In the genomic region with DNA sequence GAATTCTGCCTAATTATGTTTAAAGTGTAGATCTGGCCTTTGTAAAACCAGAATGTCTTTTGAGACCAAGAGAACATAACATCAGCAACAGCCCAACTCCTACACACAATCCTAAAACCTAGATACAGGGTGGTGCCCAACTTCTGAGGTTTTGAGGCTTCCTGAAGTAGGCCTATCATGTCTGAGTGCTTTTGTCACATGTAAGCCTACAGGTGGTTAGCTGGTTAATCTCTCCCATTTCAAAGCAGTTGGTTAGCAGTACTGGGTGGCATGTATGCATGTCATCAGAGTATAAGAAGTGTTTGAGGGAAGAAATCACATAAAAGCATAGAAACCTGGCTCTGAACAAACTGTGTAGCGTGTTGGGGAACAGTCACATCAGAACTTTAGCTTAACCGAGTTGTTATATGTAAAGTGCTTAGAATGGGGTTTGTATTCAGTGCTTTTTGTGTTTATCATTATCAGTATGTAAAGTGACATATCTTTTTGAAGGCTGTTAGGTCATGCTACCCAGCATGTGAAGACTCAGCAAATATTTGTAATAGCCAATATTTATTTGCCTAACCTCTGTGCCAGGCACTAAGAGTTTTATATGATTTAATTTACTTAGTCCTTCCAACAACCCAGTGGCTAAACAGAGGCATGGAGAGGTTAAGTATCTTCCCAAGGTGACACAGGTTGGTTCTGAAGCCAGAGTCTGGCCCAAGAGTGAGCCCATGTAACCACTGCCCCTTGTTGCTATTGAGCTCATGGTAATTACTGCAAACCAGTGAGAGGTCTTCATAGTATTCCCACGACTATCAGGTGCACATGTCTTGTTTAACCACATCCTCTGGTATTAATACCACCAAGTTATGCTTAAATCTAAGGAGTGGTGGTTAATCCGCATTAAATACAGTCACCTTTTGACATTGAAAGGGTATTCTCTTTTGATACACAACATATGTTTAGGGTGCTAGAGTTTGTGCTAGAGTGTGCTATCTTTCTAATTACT, we compare ENCODE assay signal across 8 cellular contexts. TPM values are rescaled to one million over a fixed set of nuclear protein-coding genes. Genes with fewer than 3 reads are reported as not detected.
DNase-seq lines count a peak whose midpoint lies in the region; ATAC-seq, FAIRE-seq and TF ChIP-seq lines count a peak whose summit lies in the region.

No MANE protein-coding gene starts in this region.

- H3K9ac ChIP-seq in K562 (ENCODE audit: insufficient read depth in 1 of 2, low read depth in 2 of 2, low read length in 2 of 2): peak overlapping the region in 1 of 2 experiments; percentile 68; a peak in 3 of 4 replicates

- intact Hi-C loops in CD4-positive, alpha-beta T cell (cut with DNase I, micrococcal nuclease): loop anchor here (2.0 to 5.0 kb wide), 4 partner anchors 24 to 93 kb away; no protein-coding TSS in a partner anchor
- intact Hi-C loops in K562 (cut with micrococcal nuclease) (loop anchor here (10.0 kb wide), 1 partner anchor 56 kb away; no protein-coding TSS in a partner anchor), left lung (cut with DNase I) (no loop called here)

- peak in 9 of 10 experiments; percentile 23 to 63 (median 40) for DNase-seq in CD4-positive, alpha-beta T cell
- DNase-seq in NCI-H69 (lab: John Stamatoyannopoulos, UW): peak; percentile 6
- DNase-seq in K562 (ENCODE audit: extremely low read depth in 1 of 4, low spot score in 3 of 4): peak in 1 of 4 experiments; percentile 44
- DNase-seq in osteoblast (ENCODE audit: insufficient read length, low spot score, missing footprints): peak; percentile 35
- DNase-seq in GM13976 (ENCODE audit: low spot score): no peak
- DNase-seq in hippocampal formation (lab: John Stamatoyannopoulos, UW): no peak
- DNase-seq in left lung: no peak

- H2AFZ ChIP-seq in K562 (ENCODE audit: low read depth, low read length): no peak overlapping the region
- H2AFZ ChIP-seq in osteoblast (ENCODE audit: low read length): no peak overlapping the region

- no peak for TF ChIP-seq RAD21 in K562 (CRISPR knock-in tag; conservative IDR thresholded peaks at IDR 0.05 in 1 of 2, IDR thresholded peaks at IDR 0.05 in 1 of 2)

- no peaks in the 10 kb centered on the region for H3K9me3 Mint-ChIP-seq in CD4-positive, alpha-beta T cell

- peaks cover 54% of the 10 kb centered on the region for H3K4me1 Mint-ChIP-seq in CD4-positive, alpha-beta T cell (ENCODE audit: low read depth)

- H3K27ac Mint-ChIP-seq in CD4-positive, alpha-beta T cell: no peak overlapping the region

- no peaks in the 10 kb centered on the region for H3K27me3 ChIP-seq in CD4-positive, alpha-beta T cell (ENCODE audit: control insufficient read depth, insufficient read depth, low read length)
- H3K27me3 ChIP-seq in K562 (ENCODE audit: control insufficient read depth in 2 of 2, insufficient read depth in 2 of 2, low read length in 2 of 2) (no peaks in the 10 kb centered on the region), osteoblast (ENCODE audit: insufficient read depth, low read length) (no peaks in the 10 kb centered on the region), left lung (no peaks in the 10 kb centered on the region)

- H3K4me3 ChIP-seq in K562 (0 out of 2 replicates have a peak overlapping the region, but pooled peaks have one; percentile 92), osteoblast (ENCODE audit: insufficient read depth, low read length) (peak overlapping the region; percentile 77), left lung (peak overlapping the region in 1 of 2 donors; percentile 96)

- in situ Hi-C loops in K562 (cut with MboI): no loop called here
- in situ Hi-C loops in GM13976 (cut with MboI; ENCODE audit: low sequenced_read_pairs, unreplicated experiment): no loop called here

- no peaks in the 10 kb centered on the region for H3K9me1 ChIP-seq in K562 (ENCODE audit: control insufficient read depth, insufficient read depth, low read length)

- H3K36me3 ChIP-seq in K562 (ENCODE audit: control insufficient read depth, insufficient read depth, low read length): no peaks in the 10 kb centered on the region; the same call in 2 of the 3 replicates
- H3K36me3 ChIP-seq in osteoblast (ENCODE audit: insufficient read depth, low read length): peaks cover 4% of the 10 kb centered on the region
- no peaks in the 10 kb centered on the region for H3K36me3 ChIP-seq in left lung

- peaks cover 49% of the 10 kb centered on the region for H3K36me3 Mint-ChIP-seq in CD4-positive, alpha-beta T cell (ENCODE audit: low read depth)

- H3K4me1 ChIP-seq in K562 (replicated peaks in 1 of 2; ENCODE audit: control insufficient read depth in 2 of 2, insufficient read depth in 2 of 2, low read length in 2 of 2) (peaks cover 18 to 34% of the 10 kb centered on the region in 2 experiments), osteoblast (ENCODE audit: insufficient read depth, low read length) (peaks cover 38% of the 10 kb centered on the region), left lung (peaks cover 16 to 70% of the 10 kb centered on the region in 2 donors)

- H3K79me2 ChIP-seq in K562 (ENCODE audit: control insufficient read depth, insufficient read depth, low read length) (peaks cover 75% of the 10 kb centered on the region), osteoblast (ENCODE audit: insufficient read depth, low read length) (peaks cover 75% of the 10 kb centered on the region)

- POLR2A ChIA-PET in CD4-positive, alpha-beta T cell (lab: Charles Lee): interaction anchor here (0.6 to 3.0 kb wide), 22 partner anchors 11 to 909 kb away, joined by 3 to 27 read pairs (median 4); a partner anchor contains a TSS
- POLR2A ChIA-PET in K562 (lab: Yijun Ruan, JAX): interaction anchor here (1.3 kb wide), 1 partner anchor 22 kb away, joined by 5 read pairs; no protein-coding TSS in a partner anchor

- BruUV-seq in K562 (replicated peaks; lab: Mats Ljungman, UMichigan): no TSS peak

- WGBS in K562 (ENCODE audit: insufficient coverage, low coverage, missing lambda C conversion rate): 51% methylated on average over 4 of the region's 4 CpGs

- CTCF ChIA-PET in CD4-positive, alpha-beta T cell (lab: Charles Lee): interaction anchor here (0.6 to 3.0 kb wide), 5 partner anchors 19 to 296 kb away, joined by 3 to 9 read pairs (median 4); no protein-coding TSS in a partner anchor
- CTCF ChIA-PET in K562 (lab: Yijun Ruan, JAX; ENCODE audit: low intra/inter-chr PET ratio): no interaction called here

- no peaks in the 10 kb centered on the region for H3K27me3 Mint-ChIP-seq in CD4-positive, alpha-beta T cell

- H3K27ac ChIP-seq in CD4-positive, alpha-beta T cell (ENCODE audit: low read depth, low read length): peak overlapping the region; percentile 39
- H3K27ac ChIP-seq in K562 (ENCODE audit: extremely low read depth, low read depth, low read length) (no peak overlapping the region), osteoblast (ENCODE audit: low read depth, low read length) (no peak overlapping the region), left lung (peak overlapping the region in 1 of 2 donors; percentile 90)

- no peak for TF ChIP-seq CTCF in CD4-positive, alpha-beta T cell (IDR thresholded peaks at IDR 0.05)
- TF ChIP-seq CTCF in K562 (IDR thresholded peaks at IDR 0.05 in 2 of 3, conservative IDR thresholded peaks at IDR 0.05 in 1 of 3; ENCODE audit: insufficient read depth in 2 of 3, low read depth in 1 of 3, low read length in 3 of 3): no peak
- no peak for TF ChIP-seq CTCF in osteoblast (IDR thresholded peaks at IDR 0.05; ENCODE audit: extremely low read depth, low read depth, low read length)
- no peak for TF ChIP-seq CTCF in GM13976 (IDR thresholded peaks at IDR 0.05; ENCODE audit: borderline replicate concordance, control extremely low read depth, extremely low read depth, insufficient read depth, missing control alignments)
- no peak for TF ChIP-seq CTCF in left lung (IDR thresholded peaks at IDR 0.05)

- H3K4me2 ChIP-seq in K562 (ENCODE audit: insufficient read depth, low read length): peak overlapping the region; percentile 86
- peak overlapping the region; percentile 84 for H3K4me2 ChIP-seq in osteoblast (ENCODE audit: insufficient read depth, low read length)

- ATAC-seq in CD4-positive, alpha-beta T cell (ENCODE audit: poor library complexity): peak; percentile 65
- ATAC-seq in GM21367 (IDR thresholded peaks at IDR 0.05; ENCODE audit: unreplicated experiment) (peak; percentile 30), K562 (no peak), left lung (no peak)

- TF ChIP-seq EP300 in K562 (IDR thresholded peaks at IDR 0.05; ENCODE audit: low read length): no peak

- FAIRE-seq in K562 (lab: Jason Lieb, UNC): peak; percentile 61

- H4K20me1 ChIP-seq in K562 (replicated peaks; ENCODE audit: control insufficient read depth, insufficient read depth, low read length) (0 out of 2 replicates have a peak, but pooled peaks cover 5% of the 10 kb centered on the region), osteoblast (ENCODE audit: insufficient read depth, low read length) (peaks cover 36% of the 10 kb centered on the region)

- no peaks in the 10 kb centered on the region for H3K9me3 ChIP-seq in CD4-positive, alpha-beta T cell (ENCODE audit: control insufficient read depth, low read length)
- H3K9me3 ChIP-seq in K562 (replicated peaks; ENCODE audit: control insufficient read depth, insufficient read depth, low read depth, low read length): no peaks in the 10 kb centered on the region
- no peaks in the 10 kb centered on the region for H3K9me3 ChIP-seq in osteoblast (ENCODE audit: low read depth, low read length)
- H3K9me3 ChIP-seq in left lung: no peaks in the 10 kb centered on the region

- H3K4me3 Mint-ChIP-seq in CD4-positive, alpha-beta T cell: peak overlapping the region; percentile 99

- TF ChIP-seq POLR2A in K562 (conservative IDR thresholded peaks at IDR 0.05): no peak

TF ChIP-seq in K562, 482 proteins besides CTCF, POLR2A, EP300 and RAD21 (continues in another document):
- TF ChIP-seq PHB2 (IDR thresholded peaks at IDR 0.05; ENCODE audit: low read depth): no peak

RNA-seq across cellular contexts. Expression of a gene that starts 2.6 kb away (rescaled TPM):
- total RNA-seq in CD4-positive, alpha-beta T cell: 100 to 1,000 TPM; 273 to 302 TPM
- total RNA-seq in K562 (2011; cell fraction: chromatin; rRNA removed; ENCODE audit: low replicate concordance): 118 and 251 TPM in 2 replicates
- total RNA-seq in K562 (2011; cell fraction: nucleolus; rRNA removed): 39.9 and 58.7 TPM in 2 replicates
- 91.3 and 97.2 TPM in 2 replicates for total RNA-seq in K562 (2011; cell fraction: nucleoplasm; rRNA removed)
- total RNA-seq in K562 (2014; rRNA removed) (24.7 and 25.4 TPM in 2 replicates), K562 (2014; rRNA removed; fragmentation: Illumina TruSeq; extraction: Trizol) (44.9 and 52.7 TPM in 2 replicates), K562 (2015; rRNA removed; fragmentation: Illumina TruSeq; extraction: Trizol) (42.6 and 46.0 TPM in 2 replicates), K562 (2021) (31.7 and 32.3 TPM in 2 replicates), osteoblast (439 and 1,018 TPM in 2 replicates), left lung (10 to 100 TPM; 62.0 to 77.6 TPM)
- polyA plus RNA-seq in K562 (2011; rRNA removed) (98.7 and 125 TPM in 2 replicates), K562 (2014; fragmentation: Illumina TruSeq; extraction: Trizol) (53.4 and 95.6 TPM in 2 replicates), K562 (2014; fragmentation: Nextera tagmentation; extraction: Ambion mirVana) (10 to 100 TPM; 13.2 to 15.1 TPM), K562 (2014; rRNA removed) (25.1 and 31.7 TPM in 2 replicates)
- 17.4 and 51.0 TPM in 2 replicates for polyA plus RNA-seq in K562 (2011; cell fraction: cytosol; rRNA removed)
- 70.6 and 117 TPM in 2 replicates for polyA plus RNA-seq in K562 (2011; cell fraction: nucleus; rRNA removed)
- 36.4 and 43.2 TPM in 2 replicates for polyA plus RNA-seq in K562 (2012)
- 153 TPM in 2 replicates for polyA minus RNA-seq in K562 (2011; rRNA and poly(A)+ RNA removed)
- 28.1 and 63.8 TPM in 2 replicates for polyA minus RNA-seq in K562 (2011; cell fraction: cytosol; rRNA and poly(A)+ RNA removed)
- polyA minus RNA-seq in K562 (2011; cell fraction: nucleus; rRNA and poly(A)+ RNA removed): 40.8 and 87.7 TPM in 2 replicates

Comparison
In these comparisons a context has a peak if more than half of its experiments do, and no peak if none do; other contexts are left out.
1. ATAC-seq: peak in CD4-positive, alpha-beta T cell (single experiment) and GM21367 (single experiment); none in K562 (single experiment) and left lung (single experiment).
2. DNase-seq: peak in CD4-positive, alpha-beta T cell (9 of 10), NCI-H69 (single experiment) and osteoblast (single experiment); none in GM13976 (single experiment), hippocampal formation (0 of 2) and left lung (0 of 2).
3. intact Hi-C loops: an anchor here in CD4-positive, alpha-beta T cell (2.0 to 5.0 kb wide) and K562 (10.0 kb wide); none called in left lung.